Comparison of ENCODE assay signal across 6 cellular contexts in genomic region chr10:97687785-97688781, GRCh38. TPM values are rescaled to one million over a fixed set of nuclear protein-coding genes. Genes with fewer than 3 reads are reported as not detected.
DNase-seq lines count a peak whose midpoint lies in the region; ATAC-seq and TF ChIP-seq lines count a peak whose summit lies in the region.

No MANE protein-coding gene starts in this region.

- no peaks in the 10 kb centered on the region; the same call in 1 of the 2 replicates for H3K9me3 ChIP-seq in AG04450 (ENCODE audit: control insufficient read depth, insufficient read depth, low read length)
- H3K9me3 ChIP-seq in NT2/D1 (ENCODE audit: insufficient read depth, low read length) = no peaks in the 10 kb centered on the region
- no peaks in the 10 kb centered on the region for H3K9me3 ChIP-seq in thymus (ENCODE audit: control insufficient read depth)

- WGBS in thymus = 82% methylated on average over 14 of the region's 14 CpGs

- POLR2A ChIA-PET in AG04450 (lab: Yijun Ruan, JAX) = interaction anchor here (0.6 to 2.8 kb wide), 18 partner anchors 9 to 287 kb away, joined by 3 to 52 read pairs (median 6); partner anchors contain the start of genes MARVELD1, PI4K2A, RRP12 and ZFYVE27

- H3K9ac ChIP-seq in NT2/D1 (ENCODE audit: insufficient read length, low read depth) = peak overlapping the region; percentile 70

- H3K27ac ChIP-seq in AG04450 (ENCODE audit: low read depth, low read length) = peak overlapping the region; percentile 100
- peak overlapping the region; percentile 98 for H3K27ac ChIP-seq in foreskin keratinocyte
- H3K27ac ChIP-seq in thymus (ENCODE audit: low read depth) = peak overlapping the region; percentile 81

- ATAC-seq in foreskin keratinocyte = no peak
- no peak for ATAC-seq in GM21515 (IDR thresholded peaks at IDR 0.05; ENCODE audit: unreplicated experiment)

- H3K4me3 ChIP-seq in AG04450 (ENCODE audit: low read depth, low read length) (peak overlapping the region; percentile 51), NT2/D1 (ENCODE audit: insufficient read length, low read depth) (peak overlapping the region; percentile 27), thymus (ENCODE audit: low read length) (peak overlapping the region; percentile 73)

- H3K4me1 ChIP-seq in NT2/D1 (ENCODE audit: insufficient read depth, insufficient read length) (peaks cover 2% of the 10 kb centered on the region), foreskin keratinocyte (peaks cover 19% of the 10 kb centered on the region), thymus (ENCODE audit: control insufficient read depth, insufficient read depth, low read length) (peaks cover 10% of the 10 kb centered on the region)

- TF ChIP-seq CTCF in AG04450 (IDR thresholded peaks at IDR 0.05; ENCODE audit: low read depth, low read length) (no peak), foreskin keratinocyte (conservative IDR thresholded peaks at IDR 0.05) (no peak)

- CTCF ChIA-PET in AG04450 (lab: Charles Lee) = interaction anchor here (0.7 to 7.4 kb wide), 6 partner anchors 9 to 35 kb away, joined by 3 to 71 read pairs (median 20); partner anchors contain the start of gene MARVELD1

- H3K27me3 ChIP-seq in AG04450 (ENCODE audit: control insufficient read depth, insufficient read depth, low read length) (no peaks in the 10 kb centered on the region), NT2/D1 (ENCODE audit: insufficient read depth, insufficient read length) (no peaks in the 10 kb centered on the region), foreskin keratinocyte (no peaks in the 10 kb centered on the region), thymus (ENCODE audit: control insufficient read depth, insufficient read depth) (no peaks in the 10 kb centered on the region)

- H3K36me3 ChIP-seq in NT2/D1 (ENCODE audit: insufficient read depth, insufficient read length, low read length) (no peaks in the 10 kb centered on the region), thymus (ENCODE audit: control insufficient read depth, insufficient read depth) (no peaks in the 10 kb centered on the region)

- no peak for DNase-seq in AG04450 (ENCODE audit: low read depth, low spot score)
- no peak for DNase-seq in NT2/D1 (ENCODE audit: low read depth, low spot score)
- DNase-seq in foreskin keratinocyte = peak in 1 of 2 donors; percentile 25
- DNase-seq in cortex of kidney (lab: John Stamatoyannopoulos, UW) = no peak

RNA-seq across cellular contexts. Expression of gene AVPI1, which starts 1.0 kb away (rescaled TPM):
- polyA plus RNA-seq in AG04450 (2011; rRNA removed) (26.5 and 36.9 TPM in 2 replicates), foreskin keratinocyte (20.4 and 24.0 TPM in 2 replicates), thymus (11.5 TPM)
- polyA minus RNA-seq in AG04450 (2011; rRNA and poly(A)+ RNA removed) = 21.9 and 29.1 TPM in 2 replicates
- total RNA-seq in foreskin keratinocyte = 19.7 and 22.7 TPM in 2 replicates

RNA-seq across cellular contexts. Expression of gene MARVELD1, which starts 25.4 kb away (rescaled TPM):
- polyA plus RNA-seq in AG04450 (2011; rRNA removed) (65.5 and 76.2 TPM in 2 replicates), foreskin keratinocyte (47.6 and 53.0 TPM in 2 replicates), thymus (14.2 TPM)
- polyA minus RNA-seq in AG04450 (2011; rRNA and poly(A)+ RNA removed) = 40.1 and 45.7 TPM in 2 replicates
- 52.9 and 58.6 TPM in 2 replicates for total RNA-seq in foreskin keratinocyte

RNA-seq across cellular contexts. Expression of gene PI4K2A, which starts 47.6 kb away (rescaled TPM):
- polyA plus RNA-seq in AG04450 (2011; rRNA removed) (35.6 and 36.1 TPM in 2 replicates), foreskin keratinocyte (25.7 and 28.1 TPM in 2 replicates), thymus (13.5 TPM)
- 25.5 and 28.4 TPM in 2 replicates for polyA minus RNA-seq in AG04450 (2011; rRNA and poly(A)+ RNA removed)
- total RNA-seq in foreskin keratinocyte = 28.9 and 34.3 TPM in 2 replicates

RNA-seq across cellular contexts. Expression of gene ZFYVE27, which starts 48.8 kb away (rescaled TPM):
- 11.1 and 13.5 TPM in 2 replicates for polyA plus RNA-seq in AG04450 (2011; rRNA removed)
- polyA minus RNA-seq in AG04450 (2011; rRNA and poly(A)+ RNA removed) = 11.6 and 15.1 TPM in 2 replicates
- 15.3 and 18.3 TPM in 2 replicates for total RNA-seq in foreskin keratinocyte
- 14.1 and 14.2 TPM in 2 replicates for polyA plus RNA-seq in foreskin keratinocyte
- 23.7 TPM for polyA plus RNA-seq in thymus

RNA-seq across cellular contexts. Expression of gene MORN4, which starts 54.8 kb away (rescaled TPM):
- polyA plus RNA-seq in AG04450 (2011; rRNA removed) = 14.4 and 16.0 TPM in 2 replicates
- 4.6 and 5.0 TPM in 2 replicates for polyA minus RNA-seq in AG04450 (2011; rRNA and poly(A)+ RNA removed)
- total RNA-seq in foreskin keratinocyte = 7.4 and 9.7 TPM in 2 replicates
- 8.9 and 11.3 TPM in 2 replicates for polyA plus RNA-seq in foreskin keratinocyte
- polyA plus RNA-seq in thymus = 4.7 TPM
